8 cellular contexts compared by ENCODE assay signal in the genomic region with DNA sequence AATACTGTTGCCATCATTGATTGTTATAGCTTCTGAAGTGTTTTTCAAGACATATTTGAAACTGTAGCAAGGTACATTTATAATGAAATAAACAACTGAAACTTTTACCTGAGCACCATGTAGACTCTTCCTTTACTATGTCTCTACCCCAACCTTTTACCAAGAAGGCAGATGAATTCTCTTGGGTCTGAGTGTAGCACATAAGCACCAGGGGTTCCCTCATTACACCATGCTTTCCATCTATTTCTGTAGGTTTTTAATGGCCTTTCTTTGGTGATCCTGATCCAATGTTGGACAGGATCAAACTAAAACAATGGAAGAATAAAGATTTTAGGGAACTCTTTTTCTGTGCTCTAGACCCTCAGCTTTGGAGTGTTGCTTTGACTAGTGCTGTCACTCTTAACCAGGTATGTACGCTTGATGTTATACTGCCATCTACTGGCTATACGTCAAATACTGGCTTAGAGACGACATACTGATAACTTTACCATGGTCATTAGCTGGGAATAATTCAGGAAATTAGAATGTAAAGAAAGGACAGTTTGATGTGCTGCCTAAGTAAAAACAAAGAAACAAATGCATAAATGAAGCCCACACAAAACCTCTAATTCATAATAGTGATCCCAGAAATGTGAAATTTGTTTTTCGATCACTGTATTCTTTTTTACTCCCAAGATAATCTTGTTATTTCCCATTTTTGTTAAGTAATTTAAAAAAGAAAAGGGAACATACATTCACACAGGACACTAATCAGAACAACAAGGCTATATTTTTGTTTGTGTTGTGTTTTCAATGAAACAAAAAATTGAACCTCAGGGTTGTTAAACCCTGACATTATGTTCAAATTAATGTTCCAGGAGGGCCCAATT. TPM values are rescaled to one million over a fixed set of nuclear protein-coding genes. Genes with fewer than 3 reads are reported as not detected.
DNase-seq lines count a peak whose midpoint lies in the region; ATAC-seq and TF ChIP-seq lines count a peak whose summit lies in the region.

No MANE protein-coding gene starts in this region.

- no peak overlapping the region for H2AFZ ChIP-seq in IMR-90 (replicated peaks; ENCODE audit: low read length, poor library complexity)
- no peak overlapping the region for H2AFZ ChIP-seq in OCI-LY1 (ENCODE audit: low read length)

- H2BK15ac ChIP-seq in IMR-90 (ENCODE audit: low read depth, low read length), result no peak overlapping the region

- TF ChIP-seq CTCF in IMR-90 (conservative IDR thresholded peaks at IDR 0.05; ENCODE audit: low read depth, low read length), result peak; percentile 90
- peak; percentile 93 for TF ChIP-seq CTCF in OCI-LY1 (IDR thresholded peaks at IDR 0.05; ENCODE audit: low read length)
- TF ChIP-seq CTCF in right lobe of liver (IDR thresholded peaks at IDR 0.05), result peak; percentile 81 to 85 (median 82)
- peak; percentile 56 to 85 (median 72) for TF ChIP-seq CTCF in upper lobe of left lung (IDR thresholded peaks at IDR 0.05)

- no peak overlapping the region for H3K23ac ChIP-seq in IMR-90 (ENCODE audit: low read depth, low read length)

- DNase-seq in activated CD4-positive, alpha-beta T cell treated with anti-CD3 and anti-CD28 coated beads, Interleukin-2, amount 10 ng/mL, durations not matched to agents 24 days and 14 days, result peak; percentile 81
- DNase-seq in activated CD4-positive, alpha-beta T cell treated with anti-CD3 and anti-CD28 coated beads for 48 hours, result no peak
- DNase-seq in IMR-90 (peak; percentile 82), dedifferentiated amniotic fluid mesenchymal stem cell (ENCODE audit: extremely low spot score) (peak; percentile 73), right lobe of liver (no peak), upper lobe of left lung (no peak)

- dilution Hi-C loops in IMR-90 (cut with HindIII; ENCODE audit: low sequenced_read_pairs, unreplicated experiment), result no loop called here

- no peak overlapping the region for H2BK20ac ChIP-seq in IMR-90 (ENCODE audit: low read depth, low read length)

- no peak overlapping the region for H2AK9ac ChIP-seq in IMR-90 (replicated peaks; ENCODE audit: low read depth, low read length, poor library complexity)

- in situ Hi-C loops in IMR-90 (cut with MboI; ENCODE audit: low sequenced_read_pairs), result loop anchor here (10.0 to 25.0 kb wide), 3 partner anchors 756 to 1186 kb away; no protein-coding TSS in a partner anchor

- H4K8ac ChIP-seq in IMR-90 (ENCODE audit: low read depth in 2 of 2, low read length in 2 of 2), result no peak overlapping the region

- H3K4me1 ChIP-seq in IMR-90 (ENCODE audit: control insufficient read depth, insufficient read depth, low read length) (no peaks in the 10 kb centered on the region), OCI-LY1 (ENCODE audit: insufficient read depth, low read length, severe bottlenecking) (no peaks in the 10 kb centered on the region), right lobe of liver (no peaks in the 10 kb centered on the region), upper lobe of left lung (no peaks in the 10 kb centered on the region)

- no peak overlapping the region for H3K4me3 ChIP-seq in IMR-90 (ENCODE audit: insufficient read depth, low read depth, low read length)
- H3K4me3 ChIP-seq in OCI-LY1 (ENCODE audit: low read depth, low read length, poor library complexity, severe bottlenecking), result no peak overlapping the region
- no peak overlapping the region for H3K4me3 ChIP-seq in right lobe of liver
- H3K4me3 ChIP-seq in upper lobe of left lung, result no peak overlapping the region

- no peaks in the 10 kb centered on the region for H3K9me1 ChIP-seq in IMR-90 (ENCODE audit: insufficient read depth, low read length)

- H3K9me3 Mint-ChIP-seq in activated CD4-positive, alpha-beta T cell treated with anti-CD3 and anti-CD28 coated beads, Interleukin-2, amount 10 ng/mL, durations not matched to agents 24 days and 14 days, result no peaks in the 10 kb centered on the region

- ATAC-seq in GM21737 (IDR thresholded peaks at IDR 0.05; ENCODE audit: unreplicated experiment), result peak; percentile 89
- peak; percentile 93 for ATAC-seq in IMR-90 (ENCODE audit: low read depth)
- peak; percentile 85 to 95 (median 92) for ATAC-seq in right lobe of liver
- peak; percentile 77 to 82 for ATAC-seq in upper lobe of left lung (ENCODE audit: low FRiP score in 2 of 2)

- H3K27ac Mint-ChIP-seq in activated CD4-positive, alpha-beta T cell treated with anti-CD3 and anti-CD28 coated beads, Interleukin-2, amount 10 ng/mL, durations not matched to agents 24 days and 14 days, result no peak overlapping the region

- no peaks in the 10 kb centered on the region for H3K36me3 Mint-ChIP-seq in activated CD4-positive, alpha-beta T cell treated with anti-CD3 and anti-CD28 coated beads, Interleukin-2, amount 10 ng/mL, durations not matched to agents 24 days and 14 days (ENCODE audit: low read depth)

- no peaks in the 10 kb centered on the region for H3K9me3 ChIP-seq in IMR-90 (ENCODE audit: control insufficient read depth, insufficient read depth, low read length)
- no peaks in the 10 kb centered on the region for H3K9me3 ChIP-seq in OCI-LY1 (ENCODE audit: low read length)
- H3K9me3 ChIP-seq in right lobe of liver, result no peaks in the 10 kb centered on the region
- no peaks in the 10 kb centered on the region for H3K9me3 ChIP-seq in upper lobe of left lung

- H3K27me3 ChIP-seq in IMR-90 (ENCODE audit: control insufficient read depth, insufficient read depth, low read length) (no peaks in the 10 kb centered on the region), OCI-LY1 (ENCODE audit: insufficient read depth, low read length) (no peaks in the 10 kb centered on the region), right lobe of liver (no peaks in the 10 kb centered on the region), upper lobe of left lung (no peaks in the 10 kb centered on the region)

- H3K36me3 ChIP-seq in IMR-90 (ENCODE audit: control insufficient read depth, insufficient read depth, low read length), result no peaks in the 10 kb centered on the region
- H3K36me3 ChIP-seq in OCI-LY1 (ENCODE audit: insufficient read depth, low read length), result no peaks in the 10 kb centered on the region
- H3K36me3 ChIP-seq in right lobe of liver, result no peaks in the 10 kb centered on the region
- no peaks in the 10 kb centered on the region for H3K36me3 ChIP-seq in upper lobe of left lung

- H4K5ac ChIP-seq in IMR-90 (ENCODE audit: low read depth, low read length), result no peak overlapping the region

- no peak for TF ChIP-seq EP300 in upper lobe of left lung (IDR thresholded peaks at IDR 0.05)

- no peak overlapping the region for H3K18ac ChIP-seq in IMR-90 (ENCODE audit: low read depth, low read length)

- no peak overlapping the region for H3K4me3 Mint-ChIP-seq in activated CD4-positive, alpha-beta T cell treated with anti-CD3 and anti-CD28 coated beads, Interleukin-2, amount 10 ng/mL, durations not matched to agents 24 days and 14 days

- H3K4me2 ChIP-seq in IMR-90 (ENCODE audit: low read depth, low read length) (no peak overlapping the region), OCI-LY1 (ENCODE audit: low read length) (no peak overlapping the region)

- TF ChIP-seq POLR2A in IMR-90 (IDR thresholded peaks at IDR 0.05; ENCODE audit: low read depth, low read length), result no peak
- no peak for TF ChIP-seq POLR2A in right lobe of liver (IDR thresholded peaks at IDR 0.05)
- no peak for TF ChIP-seq POLR2A in upper lobe of left lung (IDR thresholded peaks at IDR 0.05)

- WGBS in IMR-90 (ENCODE audit: extremely low coverage in 2 of 2, insufficient read length in 1 of 2), 2 experiments, result no CpG with 5 or more reads among the region's 4 CpGs
- WGBS in right lobe of liver (ENCODE audit: insufficient coverage, low coverage, low lambda C conversion rate, missing lambda C conversion rate), result 18% methylated on average over 4 of the region's 4 CpGs
- 24 to 25% methylated on average over 4 of the region's 4 CpGs for WGBS in upper lobe of left lung, 2 donors

- BruUV-seq in IMR-90 (replicated peaks; lab: Mats Ljungman, UMichigan), result no TSS peak

- H2AK5ac ChIP-seq in IMR-90 (ENCODE audit: low read depth, low read length), result no peak overlapping the region

- H4K20me1 ChIP-seq in IMR-90 (ENCODE audit: insufficient read depth, low read length) (no peaks in the 10 kb centered on the region), OCI-LY1 (ENCODE audit: insufficient read depth, low read length) (no peaks in the 10 kb centered on the region)

- H3K4me1 Mint-ChIP-seq in activated CD4-positive, alpha-beta T cell treated with anti-CD3 and anti-CD28 coated beads, Interleukin-2, amount 10 ng/mL, durations not matched to agents 24 days and 14 days, result no peaks in the 10 kb centered on the region

- no peaks in the 10 kb centered on the region for H3K79me2 ChIP-seq in OCI-LY1 (ENCODE audit: insufficient read depth, low read length)

- no peak overlapping the region for H2BK120ac ChIP-seq in IMR-90 (ENCODE audit: low read depth, low read length)

- no peaks in the 10 kb centered on the region for H3F3A ChIP-seq in OCI-LY1 (ENCODE audit: insufficient read depth, low read length)

- no peak overlapping the region for H3K56ac ChIP-seq in IMR-90 (ENCODE audit: extremely low read depth, insufficient read depth, low read length)

- H4K91ac ChIP-seq in IMR-90 (ENCODE audit: insufficient read depth, low read depth, low read length), result no peak overlapping the region

- no peak overlapping the region for H3K4ac ChIP-seq in IMR-90 (ENCODE audit: low read depth, low read length)

- POLR2A ChIA-PET in IMR-90 (lab: Charles Lee; ENCODE audit: unreplicated experiment), result no interaction called here

- TF ChIP-seq RAD21 in IMR-90 (IDR thresholded peaks at IDR 0.05; ENCODE audit: low read length), result peak; percentile 97

- H2BK5ac ChIP-seq in IMR-90 (ENCODE audit: low read depth, low read length, poor library complexity, severe bottlenecking), result no peak overlapping the region

- H3K27ac ChIP-seq in IMR-90 (ENCODE audit: insufficient read depth, low read length), result no peak overlapping the region
- H3K27ac ChIP-seq in OCI-LY1 (ENCODE audit: low read depth, low read length, poor library complexity, severe bottlenecking), result no peak overlapping the region
- H3K27ac ChIP-seq in right lobe of liver, result no peak overlapping the region
- H3K27ac ChIP-seq in upper lobe of left lung, result no peak overlapping the region

- CTCF ChIA-PET in IMR-90 (lab: Yijun Ruan, JAX), result interaction anchor here (0.6 to 2.6 kb wide), 14 partner anchors 15 to 1189 kb away, joined by 3 to 14 read pairs (median 4); no protein-coding TSS in a partner anchor

- H3K79me1 ChIP-seq in IMR-90 (ENCODE audit: low read depth in 1 of 2, low read length in 2 of 2), result no peaks in the 10 kb centered on the region

- peaks cover 24% of the 10 kb centered on the region for H3K27me3 Mint-ChIP-seq in activated CD4-positive, alpha-beta T cell treated with anti-CD3 and anti-CD28 coated beads, Interleukin-2, amount 10 ng/mL, durations not matched to agents 24 days and 14 days

- intact Hi-C loops in activated CD4-positive, alpha-beta T cell treated with anti-CD3 and anti-CD28 coated beads, Interleukin-2, amount 10 ng/mL, durations not matched to agents 24 days and 14 days (cut with micrococcal nuclease), result loop anchor here (1.0 to 10.0 kb wide), 6 partner anchors 34 to 1185 kb away; a partner anchor contains a TSS
- intact Hi-C loops in IMR-90 (cut with micrococcal nuclease) (loop anchor here (1.0 to 5.0 kb wide), 6 partner anchors 170 to 1185 kb away; a partner anchor contains a TSS), right lobe of liver (cut with DNase I) (no loop called here)

- no peaks in the 10 kb centered on the region for H3K9me2 ChIP-seq in OCI-LY1 (ENCODE audit: low read depth, low read length)

- no peak overlapping the region for H3K14ac ChIP-seq in IMR-90 (replicated peaks; ENCODE audit: low read depth, low read length)

- H3K9ac ChIP-seq in IMR-90 (ENCODE audit: low read depth, low read length) (no peak overlapping the region), OCI-LY1 (ENCODE audit: low read length) (no peak overlapping the region)

RNA-seq across cellular contexts. Expression of a gene that starts 30.7 kb away (rescaled TPM):
- total RNA-seq in activated CD4-positive, alpha-beta T cell treated with anti-CD3 and anti-CD28 coated beads, Interleukin-2, amount 10 ng/mL, durations not matched to agents 24 days and 14 days, result not detected in 2 replicates
- total RNA-seq in IMR-90 (2012; rRNA removed) (not detected in 2 replicates), right lobe of liver (not detected), upper lobe of left lung (not detected)
- polyA plus RNA-seq in IMR-90 (2012; rRNA removed), result not detected in 2 replicates
- polyA plus RNA-seq in IMR-90 (2012; cell fraction: cytosol; rRNA removed), result not detected in 2 replicates
- not detected in 2 replicates for polyA plus RNA-seq in IMR-90 (2012; cell fraction: nucleus; rRNA removed; ENCODE audit: low replicate concordance)

RNA-seq across cellular contexts. Expression of a gene that starts 33.2 kb away (rescaled TPM):
- not detected in 2 replicates for total RNA-seq in activated CD4-positive, alpha-beta T cell treated with anti-CD3 and anti-CD28 coated beads, Interleukin-2, amount 10 ng/mL, durations not matched to agents 24 days and 14 days
- not detected in 2 replicates for total RNA-seq in IMR-90 (2012; rRNA removed)
- not detected in 2 replicates for polyA plus RNA-seq in IMR-90 (2012; rRNA removed)
- not detected in 2 replicates for polyA plus RNA-seq in IMR-90 (2012; cell fraction: cytosol; rRNA removed)
- not detected in 2 replicates for polyA plus RNA-seq in IMR-90 (2012; cell fraction: nucleus; rRNA removed; ENCODE audit: low replicate concordance)
- total RNA-seq in right lobe of liver, result not detected
- not detected for total RNA-seq in upper lobe of left lung

RNA-seq across cellular contexts. Expression of a gene that starts 55.5 kb away (rescaled TPM):
- not detected in 2 replicates for total RNA-seq in activated CD4-positive, alpha-beta T cell treated with anti-CD3 and anti-CD28 coated beads, Interleukin-2, amount 10 ng/mL, durations not matched to agents 24 days and 14 days
- total RNA-seq in IMR-90 (2012; rRNA removed), result not detected in 2 replicates
- polyA plus RNA-seq in IMR-90 (2012; rRNA removed), result not detected in 2 replicates
- polyA plus RNA-seq in IMR-90 (2012; cell fraction: cytosol; rRNA removed), result not detected in 2 replicates
- not detected in 2 replicates for polyA plus RNA-seq in IMR-90 (2012; cell fraction: nucleus; rRNA removed; ENCODE audit: low replicate concordance)
- total RNA-seq in right lobe of liver, result not detected
- not detected for total RNA-seq in upper lobe of left lung

Comparison
In these comparisons a context has a peak if more than half of its experiments do, and no peak if none do; other contexts are left out.
1. DNase-seq: peak in activated CD4-positive, alpha-beta T cell treated with anti-CD3 and anti-CD28 coated beads, Interleukin-2, amount 10 ng/mL, durations not matched to agents 24 days and 14 days (single experiment), IMR-90 (single experiment) and dedifferentiated amniotic fluid mesenchymal stem cell (single experiment); none in activated CD4-positive, alpha-beta T cell treated with anti-CD3 and anti-CD28 coated beads for 48 hours (single experiment), right lobe of liver (0 of 3) and upper lobe of left lung (0 of 2).
2. intact Hi-C loops: an anchor here in activated CD4-positive, alpha-beta T cell treated with anti-CD3 and anti-CD28 coated beads, Interleukin-2, amount 10 ng/mL, durations not matched to agents 24 days and 14 days (1.0 to 10.0 kb wide) and IMR-90 (1.0 to 5.0 kb wide); none called in right lobe of liver.
3. Peak in every context shown above with its lines, with median percentiles within 50 percentile points of each other: ATAC-seq and CTCF ChIP-seq.